15 cellular contexts compared by ENCODE assay signal in genomic region chr12:51984657-51985056, GRCh38. TPM values are rescaled to one million over a fixed set of nuclear protein-coding genes. Genes with fewer than 3 reads are reported as not detected.
A peak's percentile ranks its signal among the peaks of the same experiment; 100 is the strongest.
DNase-seq lines count a peak whose midpoint lies in the region; ATAC-seq and TF ChIP-seq lines count a peak whose summit lies in the region.
"Had no signal": no experiment of that assay in that cellular context is flagged by ENCODE, and none has a peak within 500 bp of the region (broad histone marks: within the 10 kb centered on the region; RNA-seq: fewer than 3 reads in every experiment).

No MANE protein-coding gene starts in this region.

- intact Hi-C loops in left lung (cut with DNase I), result loop anchor here in 1 of 2 donors (5.0 kb wide), 1 partner anchor 92 kb away; no protein-coding TSS in a partner anchor
- intact Hi-C loops in upper lobe of right lung (cut with DNase I), result no loop called here

- H3K9me3 ChIP-seq in left lung (no peaks in the 10 kb centered on the region), upper lobe of right lung (no peaks in the 10 kb centered on the region)
- H3K9me3 ChIP-seq: BE2C, Caco-2, HAP-1 had no signal

- no peak overlapping the region for H3K4me3 ChIP-seq in LNCaP clone FGC (ENCODE audit: low read depth, low read length)
- H3K4me3 ChIP-seq in left lung, result no peak overlapping the region
- no peak overlapping the region for H3K4me3 ChIP-seq in upper lobe of right lung
- H3K4me3 ChIP-seq in H7 (ENCODE audit: insufficient read depth, low read depth, low read length), result no peak overlapping the region
- H3K4me3 ChIP-seq: GM12878, HAP-1 had no signal

- TF ChIP-seq CTCF in C4-2B (conservative IDR thresholded peaks at IDR 0.05) (no peak), LNCaP clone FGC (IDR thresholded peaks at IDR 0.05; ENCODE audit: control insufficient read depth, extremely low read depth, insufficient read depth) (no peak), left lung (IDR thresholded peaks at IDR 0.05) (no peak), upper lobe of right lung (IDR thresholded peaks at IDR 0.05) (no peak)

- DNase-seq in LNCaP clone FGC (ENCODE audit: low read depth), result peak; percentile 96
- DNase-seq in left lung, result no peak
- no peak for DNase-seq in upper lobe of right lung
- no peak for DNase-seq in EL
- no peak for DNase-seq in H7
- DNase-seq: ACHN; BE2C; C1 segment of cervical spinal cord; Caco-2; CD4-positive, alpha-beta T cell; DMS79 treated with DMSO at 0.1 percent for 48 hours had no signal

- H3K4me1 ChIP-seq in left lung, result peaks cover 0 to 14% of the 10 kb centered on the region in 2 donors
- peaks cover 6% of the 10 kb centered on the region for H3K4me1 ChIP-seq in upper lobe of right lung
- H3K4me1 ChIP-seq: HAP-1 had no signal

- peak; percentile 53 for ATAC-seq in left lung
- peak; percentile 66 for ATAC-seq in upper lobe of right lung
- ATAC-seq in GM19351 (IDR thresholded peaks at IDR 0.05; ENCODE audit: unreplicated experiment), result no peak
- ATAC-seq: GM12878 had no signal

- H3K27ac ChIP-seq in C4-2B (peak overlapping the region; percentile 74), left lung (no peak overlapping the region), upper lobe of right lung (no peak overlapping the region)

- H3K36me3 ChIP-seq in left lung, result peaks cover 0 to 82% of the 10 kb centered on the region in 2 donors
- H3K36me3 ChIP-seq in upper lobe of right lung, result peaks cover 82% of the 10 kb centered on the region
- peaks cover 11% of the 10 kb centered on the region for H3K36me3 ChIP-seq in H7 (replicated peaks; ENCODE audit: control insufficient read depth, insufficient read depth, low read length)

- H3K27me3 ChIP-seq in left lung (no peaks in the 10 kb centered on the region), upper lobe of right lung (no peaks in the 10 kb centered on the region), H7 (ENCODE audit: control insufficient read depth, insufficient read depth, low read length) (no peaks in the 10 kb centered on the region)
- H3K27me3 ChIP-seq: BE2C had no signal

RNA-seq across cellular contexts. Expression of gene TAMALIN, which starts 22.1 kb away (rescaled TPM):
- 10 to 100 TPM; 30.6 to 63.7 TPM for total RNA-seq in left lung
- 199 TPM for total RNA-seq in upper lobe of right lung
- 2.2 and 3.6 TPM in 2 replicates for total RNA-seq in H7 (2014; rRNA removed; shearing (Covaris generic))

RNA-seq across cellular contexts. Expression of gene ACVR1B, which starts 33.2 kb away (rescaled TPM):
- total RNA-seq in left lung (10 to 100 TPM; 24.9 to 26.6 TPM), upper lobe of right lung (33.5 TPM)
- total RNA-seq in H7 (2014; rRNA removed; shearing (Covaris generic)), result 14.1 and 14.9 TPM in 2 replicates
